20 cellular contexts compared by ENCODE assay signal in the genomic region with DNA sequence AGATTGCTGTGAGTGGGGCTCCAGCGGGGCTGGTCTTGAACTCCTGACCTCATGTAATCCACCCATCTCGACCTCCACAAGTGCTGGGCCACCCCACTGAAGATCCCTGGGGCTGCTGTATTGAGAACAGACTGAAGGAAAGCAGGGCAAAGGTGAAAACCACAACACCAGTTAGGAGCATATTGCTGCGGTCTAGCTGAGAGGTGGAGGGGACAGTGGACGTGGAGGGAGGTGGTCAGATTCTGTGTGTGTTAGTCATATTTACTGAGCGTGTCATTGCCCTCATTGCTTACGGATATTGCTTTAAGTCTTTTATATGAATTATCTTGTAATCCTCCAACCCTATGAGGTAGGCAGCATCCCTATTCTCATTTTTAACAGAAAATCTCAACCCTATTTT.
DNase-seq lines count a peak whose midpoint lies in the region; FAIRE-seq and TF ChIP-seq lines count a peak whose summit lies in the region.
"Had no signal": no experiment of that assay in that cellular context is flagged by ENCODE, and none has a peak within 500 bp of the region (broad histone marks: within the 10 kb centered on the region; RNA-seq: fewer than 3 reads in every experiment).

No MANE protein-coding gene starts in this region.

- DNase-seq in H54 (ENCODE audit: insufficient read length, low spot score) (peak; percentile 13), RCC 7860 (ENCODE audit: low spot score) (peak; percentile 51), glomerular visceral epithelial cell (ENCODE audit: extremely low spot score) (peak; percentile 7), smooth muscle cell of the brain vasculature (ENCODE audit: low read depth, low spot score) (peak; percentile 77), SK-N-DZ (ENCODE audit: low spot score) (no peak), mesendoderm (no peak), COLO829 (ENCODE audit: low spot score) (no peak)
- DNase-seq: activated CD4-positive, alpha-beta T cell treated with anti-CD3 and anti-CD28 coated beads, Interleukin-2, amount 10 ng/mL, durations not matched to agents 7 days and 5 days; activated CD8-positive, alpha-beta memory T cell treated with anti-CD3 and anti-CD28 coated beads, Interleukin-2, amount 10 ng/mL, durations not matched to agents 7 days and 5 days; DND-41; effector CD8-positive, alpha-beta T cell; kidney; mammary epithelial cell; naive B cell; NCI-H2081 treated with DMSO at 0.1 percent for 48 hours; SK-N-SH; WERI-Rb-1 had no signal

- H3K4ac ChIP-seq in mesendoderm (ENCODE audit: low read depth, low read length), result no peak overlapping the region

- WGBS in mesendoderm (ENCODE audit: extremely low coverage, insufficient coverage, low lambda C conversion rate), result no CpG with 5 or more reads among the region's 6 CpGs

- H3K23ac ChIP-seq in mesendoderm (ENCODE audit: low read length), result no peak overlapping the region

- H2BK15ac ChIP-seq in mesendoderm (replicated peaks; ENCODE audit: low read depth), result no peak overlapping the region

- H3K79me1 ChIP-seq in mesendoderm (ENCODE audit: low read length), result no peaks in the 10 kb centered on the region

- H4K5ac ChIP-seq in mesendoderm (ENCODE audit: low read length), result no peak overlapping the region

- H2AK5ac ChIP-seq in mesendoderm (ENCODE audit: low read length), result no peak overlapping the region

- H3K56ac ChIP-seq in mesendoderm (ENCODE audit: low read length), result no peak overlapping the region

- FAIRE-seq in H54 (lab: Jason Lieb, UNC) (peak; percentile 87), RCC 7860 (lab: Jason Lieb, UNC) (peak; percentile 53)
- FAIRE-seq: frontal cortex, kidney had no signal

- no peak overlapping the region for H3K27ac ChIP-seq in mesendoderm (ENCODE audit: low read depth, low read length)
- H3K27ac ChIP-seq: ascending aorta, vagina, WERI-Rb-1 had no signal

- no peak for TF ChIP-seq POLR2A in H54 (IDR thresholded peaks at IDR 0.05; ENCODE audit: low read depth, low read length)

- no peak overlapping the region for H2BK5ac ChIP-seq in mesendoderm (ENCODE audit: low read length)

- H2BK120ac ChIP-seq in mesendoderm (ENCODE audit: low read depth, low read length), result no peak overlapping the region

- no peaks in the 10 kb centered on the region for H3K36me3 ChIP-seq in mesendoderm (ENCODE audit: control insufficient read depth, insufficient read depth, low read length)
- H3K36me3 ChIP-seq: vagina, WERI-Rb-1 had no signal

- H3K4me2 ChIP-seq in mesendoderm (ENCODE audit: low read length), result no peak overlapping the region
- H3K4me2 ChIP-seq: SK-N-SH had no signal

- no peaks in the 10 kb centered on the region for H3K27me3 ChIP-seq in mesendoderm (ENCODE audit: insufficient read depth, low read length, poor library complexity)
- H3K27me3 ChIP-seq: ascending aorta, vagina had no signal

- H3K18ac ChIP-seq in mesendoderm (ENCODE audit: low read length), result no peak overlapping the region

- H3K79me2 ChIP-seq in mesendoderm (ENCODE audit: control insufficient read depth, insufficient read depth, low read length), result no peaks in the 10 kb centered on the region

- no peak overlapping the region for H4K8ac ChIP-seq in mesendoderm (ENCODE audit: low read depth, low read length)

- H3K4me1 ChIP-seq in mesendoderm (ENCODE audit: control insufficient read depth, low read depth, low read length), result no peaks in the 10 kb centered on the region

- no peak overlapping the region for H3K4me3 ChIP-seq in mesendoderm (ENCODE audit: low read length)
- H3K4me3 ChIP-seq: ascending aorta, vagina had no signal

- no peak overlapping the region for H3K9ac ChIP-seq in mesendoderm (ENCODE audit: low read length)
- H3K9ac ChIP-seq: SK-N-SH had no signal

Comparison
In these comparisons a context has a peak if more than half of its experiments do, and no peak if none do; other contexts are left out.
1. DNase-seq: peak in H54 (single experiment), RCC 7860 (single experiment), glomerular visceral epithelial cell (single experiment) and smooth muscle cell of the brain vasculature (single experiment); none in SK-N-DZ (single experiment), mesendoderm (single experiment) and COLO829 (single experiment).